ENCODE assay signal across 30 cellular contexts in the genomic region with DNA sequence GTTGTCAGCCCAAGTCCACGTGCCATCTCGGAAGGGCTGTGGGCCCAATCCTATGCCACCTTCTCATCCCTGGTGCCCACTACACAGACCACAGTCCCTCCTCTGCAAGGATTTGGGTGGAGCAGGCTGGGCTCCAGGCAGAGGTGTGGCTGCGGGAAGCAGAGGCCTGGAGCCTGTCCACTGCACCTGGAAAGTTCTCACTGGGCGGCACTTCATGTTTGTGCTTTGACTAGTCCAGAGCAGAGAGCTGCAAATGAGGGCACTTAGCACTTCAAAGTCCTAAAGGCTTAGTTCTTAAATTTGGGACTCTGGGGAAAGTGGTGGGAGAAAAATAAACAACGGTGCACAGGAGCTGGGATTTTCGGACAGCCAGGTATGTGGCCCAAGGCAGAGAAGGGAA.
"Had no signal": no experiment of that assay in that cellular context is flagged by ENCODE, and none has a peak within 500 bp of the region (broad histone marks: within the 10 kb centered on the region; RNA-seq: fewer than 3 reads in every experiment).

No MANE protein-coding gene starts in this region.

- ATAC-seq: activated CD8-positive, alpha-beta T cell treated with anti-CD3 and anti-CD28 coated beads for 36 hours; activated naive CD8-positive, alpha-beta T cell treated with anti-CD3 and anti-CD28 coated beads, Interleukin-2, amount 50 U/mL, for 24 hours; activated T-cell treated with anti-CD3 and anti-CD28 coated beads, Interleukin-2, amount 50 U/mL, for 4 hours; activated T-cell treated with anti-CD3 and anti-CD28 coated beads, Interleukin-2, amount 50 U/mL, for 72 hours; activated T-helper 17 cell treated with anti-CD3 and anti-CD28 coated beads, Interleukin-2, amount 50 U/mL, for 72 hours had no signal

- H3K9me3 ChIP-seq: ascending aorta, breast epithelium had no signal

- FAIRE-seq: TTC549 had no signal

- DNase-seq: activated B cell treated with CpG ODN at 0.5 μM for 24 hours; activated CD4-positive, alpha-beta memory T cell treated with anti-CD3 and anti-CD28 coated beads for 36 hours; activated CD4-positive, alpha-beta T cell treated with anti-CD3 and anti-CD28 coated beads for 4 hours; activated CD4-positive, alpha-beta T cell treated with anti-CD3 and anti-CD28 coated beads, Interleukin-2, amount 10 ng/mL, durations not matched to agents 24 days and 14 days; activated CD4-positive, alpha-beta T cell treated with anti-CD3 and anti-CD28 coated beads, Interleukin-2, amount 50 U/mL, for 1 hour; activated CD4-positive, alpha-beta T cell treated with anti-CD3 and anti-CD28 coated beads, Interleukin-2, amount 50 U/mL, for 4 hours; activated CD4-positive, CD25-positive, alpha-beta regulatory T cell treated with anti-CD3 and anti-CD28 coated beads, Interleukin-2, amount 50 U/mL, for 72 hours; activated CD8-positive, alpha-beta memory T cell treated with anti-CD3 and anti-CD28 coated beads, Interleukin-2, amount 50 U/mL, for 4 hours; activated CD8-positive, alpha-beta T cell treated with anti-CD3 and anti-CD28 coated beads for 36 hours; activated effector memory CD4-positive, alpha-beta T cell treated with anti-CD3 and anti-CD28 coated beads, Interleukin-2, amount 50 U/mL, for 16 hours; activated gamma-delta T cell treated with Interleukin-2 at 50 U/mL for 16 hours; activated naive CD4-positive, alpha-beta T cell; activated naive CD4-positive, alpha-beta T cell treated with anti-CD3 and anti-CD28 coated beads for 36 hours; activated naive CD8-positive, alpha-beta T cell treated with anti-CD3 and anti-CD28 coated beads, Interleukin-2, amount 10 ng/mL, durations not matched to agents 7 days and 5 days; activated naive CD8-positive, alpha-beta T cell treated with anti-CD3 and anti-CD28 coated beads, Interleukin-2, amount 50 U/mL, for 24 hours; activated T-cell treated with anti-CD3 and anti-CD28 coated beads for 4 hours; activated T-cell treated with anti-CD3 and anti-CD28 coated beads, Interleukin-2, amount 50 U/mL, for 1 hour; activated T-cell treated with anti-CD3 and anti-CD28 coated beads, Interleukin-2, amount 50 U/mL, for 4 hours; activated T-cell treated with anti-CD3 and anti-CD28 coated beads, Interleukin-2, amount 50 U/mL, for 72 hours; amygdala; anterior cingulate cortex; brain microvascular endothelial cell; central memory CD4-positive, alpha-beta T cell; T-helper 2 cell; T-helper 9 cell had no signal

- H3K4me3 ChIP-seq: ascending aorta, breast epithelium had no signal

- H3K4me1 ChIP-seq: ascending aorta, breast epithelium had no signal

- H3K27ac ChIP-seq: ascending aorta, brain microvascular endothelial cell, breast epithelium, VCaP had no signal

- H3K36me3 ChIP-seq: ascending aorta, brain microvascular endothelial cell, breast epithelium had no signal

- H3K27me3 ChIP-seq: ascending aorta, brain microvascular endothelial cell, breast epithelium had no signal
